Comparison of ENCODE assay signal across 12 cellular contexts in genomic region chr12:108645686-108646596, GRCh38. TPM values are rescaled to one million over a fixed set of nuclear protein-coding genes. Genes with fewer than 3 reads are reported as not detected.
A peak's percentile ranks its signal among the peaks of the same experiment; 100 is the strongest.
DNase-seq lines count a peak whose midpoint lies in the region; ATAC-seq and TF ChIP-seq lines count a peak whose summit lies in the region.
"Had no signal": no experiment of that assay in that cellular context is flagged by ENCODE, and none has a peak within 500 bp of the region (broad histone marks: within the 10 kb centered on the region; RNA-seq: fewer than 3 reads in every experiment).

No MANE protein-coding gene starts in this region.

- peak overlapping the region; percentile 31 for H3K9ac ChIP-seq in fibroblast of lung (ENCODE audit: insufficient read depth, low read length)

- H3K4me1 ChIP-seq in fibroblast of lung (ENCODE audit: control insufficient read depth, extremely low read depth, insufficient read depth, low read length) (peaks cover 45% of the 10 kb centered on the region), SJCRH30 (peaks cover 27% of the 10 kb centered on the region)

- POLR2A ChIA-PET in activated B cell treated with CpG ODN at 0.5 μM for 24 hours (lab: Charles Lee), result interaction anchor here (0.6 to 2.8 kb wide), 6 partner anchors 10 to 85 kb away, joined by 3 to 15 read pairs (median 6); partner anchors contain the start of genes SART3 and SELPLG

- intact Hi-C loops in activated B cell treated with CpG ODN at 0.5 μM for 24 hours (cut with micrococcal nuclease), result loop anchor here (2.0 kb wide), 2 partner anchors 13 to 27 kb away; partner anchors contain the start of gene SELPLG

- no peak overlapping the region for H2AFZ ChIP-seq in fibroblast of lung (ENCODE audit: low read length)

- H3K36me3 ChIP-seq in fibroblast of lung (ENCODE audit: control insufficient read depth, insufficient read depth, low read length) (peaks cover 29% of the 10 kb centered on the region), SJCRH30 (peaks cover 36% of the 10 kb centered on the region)

- no peaks in the 10 kb centered on the region for H3K9me3 Mint-ChIP-seq in activated T-cell treated with anti-CD3 and anti-CD28 coated beads, Interleukin-2, amount 50 U/mL, for 24 hours
- no peaks in the 10 kb centered on the region for H3K9me3 Mint-ChIP-seq in activated B cell treated with CpG ODN at 0.5 μM for 24 hours
- no peaks in the 10 kb centered on the region for H3K9me3 Mint-ChIP-seq in stimulated activated memory B cell treated with anti-CD40 and anti-IgM and Interleukin-4, amounts not matched to agents 10 μg/mL and 1 μg/mL and 100 μg/mL, for 72 hours

- no peak for DNase-seq in activated T-cell treated with anti-CD3 and anti-CD28 coated beads, Interleukin-2, amount 50 U/mL, for 24 hours
- no peak for DNase-seq in activated T-cell treated with anti-CD3 and anti-CD28 coated beads, Interleukin-2, amount 50 U/mL, for 48 hours
- DNase-seq in activated B cell treated with CpG ODN at 0.5 μM for 24 hours (no peak), fibroblast of lung (ENCODE audit: low read depth in 2 of 2) (no peak), SJCRH30 (no peak)
- DNase-seq: activated gamma-delta T cell treated with Interleukin-2 at 50 U/mL for 16 hours, hypothalamus, mucosa of descending colon, NCI-H2029 treated with DMSO at 0.1 percent for 48 hours had no signal

- H3K27ac ChIP-seq in fibroblast of lung (ENCODE audit: insufficient read depth, low read length) (peak overlapping the region; percentile 48), SJCRH30 (no peak overlapping the region)

- no peaks in the 10 kb centered on the region for H3K27me3 ChIP-seq in fibroblast of lung (ENCODE audit: control insufficient read depth, insufficient read depth, low read length)
- H3K27me3 ChIP-seq in SJCRH30, result no peaks in the 10 kb centered on the region

- H3K27ac Mint-ChIP-seq in activated T-cell treated with anti-CD3 and anti-CD28 coated beads, Interleukin-2, amount 50 U/mL, for 24 hours, result peak overlapping the region; percentile 47
- peak overlapping the region; percentile 59 for H3K27ac Mint-ChIP-seq in activated B cell treated with CpG ODN at 0.5 μM for 24 hours
- peak overlapping the region; percentile 52 for H3K27ac Mint-ChIP-seq in stimulated activated memory B cell treated with anti-CD40 and anti-IgM and Interleukin-4, amounts not matched to agents 10 μg/mL and 1 μg/mL and 100 μg/mL, for 72 hours

- H3K4me3 Mint-ChIP-seq in activated T-cell treated with anti-CD3 and anti-CD28 coated beads, Interleukin-2, amount 50 U/mL, for 24 hours, result no peak overlapping the region
- H3K4me3 Mint-ChIP-seq in activated B cell treated with CpG ODN at 0.5 μM for 24 hours, result peak overlapping the region; percentile 17
- no peak overlapping the region for H3K4me3 Mint-ChIP-seq in stimulated activated memory B cell treated with anti-CD40 and anti-IgM and Interleukin-4, amounts not matched to agents 10 μg/mL and 1 μg/mL and 100 μg/mL, for 72 hours

- H3K4me2 ChIP-seq in fibroblast of lung (ENCODE audit: extremely low read depth, insufficient read depth, low read length), result no peak overlapping the region

- H3K4me1 Mint-ChIP-seq in activated T-cell treated with anti-CD3 and anti-CD28 coated beads, Interleukin-2, amount 50 U/mL, for 24 hours (ENCODE audit: low read depth), result peaks cover 44% of the 10 kb centered on the region
- peaks cover 64% of the 10 kb centered on the region for H3K4me1 Mint-ChIP-seq in activated B cell treated with CpG ODN at 0.5 μM for 24 hours
- peaks cover 45% of the 10 kb centered on the region for H3K4me1 Mint-ChIP-seq in stimulated activated memory B cell treated with anti-CD40 and anti-IgM and Interleukin-4, amounts not matched to agents 10 μg/mL and 1 μg/mL and 100 μg/mL, for 72 hours

- H3K27me3 Mint-ChIP-seq in activated T-cell treated with anti-CD3 and anti-CD28 coated beads, Interleukin-2, amount 50 U/mL, for 24 hours, result no peaks in the 10 kb centered on the region
- H3K27me3 Mint-ChIP-seq in activated B cell treated with CpG ODN at 0.5 μM for 24 hours, result no peaks in the 10 kb centered on the region
- no peaks in the 10 kb centered on the region for H3K27me3 Mint-ChIP-seq in stimulated activated memory B cell treated with anti-CD40 and anti-IgM and Interleukin-4, amounts not matched to agents 10 μg/mL and 1 μg/mL and 100 μg/mL, for 72 hours

- peaks cover 23% of the 10 kb centered on the region for H3K79me2 ChIP-seq in fibroblast of lung (ENCODE audit: control insufficient read depth, insufficient read depth, low read length)

- ATAC-seq in activated B cell treated with CpG ODN at 0.5 μM for 24 hours (ENCODE audit: low read depth), result no peak
- no peak for ATAC-seq in stimulated activated memory B cell treated with anti-CD40 and anti-IgM and Interleukin-4, amounts not matched to agents 10 μg/mL and 1 μg/mL and 100 μg/mL, for 72 hours
- ATAC-seq in HG03432 (IDR thresholded peaks at IDR 0.05; ENCODE audit: unreplicated experiment), result no peak
- ATAC-seq in HG02884 (IDR thresholded peaks at IDR 0.05; ENCODE audit: unreplicated experiment), result no peak
- ATAC-seq: mucosa of descending colon had no signal

- no peak overlapping the region for H3K4me3 ChIP-seq in fibroblast of lung (replicated peaks in 1 of 4; ENCODE audit: control extremely low read depth in 1 of 4, insufficient read depth in 1 of 4, low read depth in 3 of 4, low read length in 4 of 4)
- no peak overlapping the region for H3K4me3 ChIP-seq in SJCRH30
- H3K4me3 ChIP-seq: mucosa of descending colon had no signal

- H3K9me3 ChIP-seq in fibroblast of lung (ENCODE audit: control insufficient read depth, insufficient read depth, low read depth, low read length) (no peaks in the 10 kb centered on the region), SJCRH30 (replicated peaks) (no peaks in the 10 kb centered on the region)
- H3K9me3 ChIP-seq: mucosa of descending colon had no signal

- CTCF ChIA-PET in activated B cell treated with CpG ODN at 0.5 μM for 24 hours (lab: Charles Lee), result interaction anchor here (0.7 to 2.6 kb wide), 12 partner anchors 9 to 85 kb away, joined by 3 to 27 read pairs (median 4); partner anchors contain the start of genes SART3 and SELPLG

- TF ChIP-seq CTCF in activated B cell treated with CpG ODN at 0.5 μM for 24 hours (IDR thresholded peaks at IDR 0.05), result no peak
- no peak for TF ChIP-seq CTCF in fibroblast of lung (conservative IDR thresholded peaks at IDR 0.05 in 1 of 2, IDR thresholded peaks at IDR 0.05 in 1 of 2; ENCODE audit: low read depth in 1 of 2, low read length in 2 of 2)

- H3K36me3 Mint-ChIP-seq in activated T-cell treated with anti-CD3 and anti-CD28 coated beads, Interleukin-2, amount 50 U/mL, for 24 hours (ENCODE audit: low read depth), result peaks cover 51% of the 10 kb centered on the region
- peaks cover 59% of the 10 kb centered on the region for H3K36me3 Mint-ChIP-seq in activated B cell treated with CpG ODN at 0.5 μM for 24 hours (ENCODE audit: low read depth)
- peaks cover 59% of the 10 kb centered on the region for H3K36me3 Mint-ChIP-seq in stimulated activated memory B cell treated with anti-CD40 and anti-IgM and Interleukin-4, amounts not matched to agents 10 μg/mL and 1 μg/mL and 100 μg/mL, for 72 hours

- H4K20me1 ChIP-seq in fibroblast of lung (ENCODE audit: control insufficient read depth, extremely low read depth, insufficient read depth, low read length), result no peaks in the 10 kb centered on the region

RNA-seq across cellular contexts. Expression of gene SELPLG, which starts 12.2 kb away (rescaled TPM):
- total RNA-seq in activated B cell treated with CpG ODN at 0.5 μM for 24 hours (1.8 and 2.0 TPM in 2 replicates), fibroblast of lung (0.51 and 1.5 TPM in 2 replicates)
- 3.0 and 5.3 TPM in 2 replicates for polyA plus RNA-seq in fibroblast of lung
- polyA plus RNA-seq in fibroblast of lung (2012), result 3.6 and 4.5 TPM in 2 replicates
- 3.6 and 9.7 TPM in 2 replicates for polyA minus RNA-seq in fibroblast of lung (ENCODE audit: low replicate concordance)
- 0.15 and 0.32 TPM in 2 replicates for total RNA-seq in SJCRH30 (2014; rRNA removed; shearing (Covaris generic))

RNA-seq across cellular contexts. Expression of gene TMEM119, which starts 48.1 kb away (rescaled TPM):
- total RNA-seq in activated B cell treated with CpG ODN at 0.5 μM for 24 hours (not detected in 2 replicates), fibroblast of lung (132 and 358 TPM in 2 replicates)
- 126 and 154 TPM in 2 replicates for polyA plus RNA-seq in fibroblast of lung
- 199 and 246 TPM in 2 replicates for polyA plus RNA-seq in fibroblast of lung (2012)
- 306 and 401 TPM in 2 replicates for polyA minus RNA-seq in fibroblast of lung (ENCODE audit: low replicate concordance)
- 19.1 TPM in 2 replicates for total RNA-seq in SJCRH30 (2014; rRNA removed; shearing (Covaris generic))

Comparison
In these comparisons a context has a peak if more than half of its experiments do, and no peak if none do; other contexts are left out.
1. RNA of gene TMEM119, which starts 48.1 kb away (total RNA-seq): 132 to 358 TPM in fibroblast of lung and 19.1 TPM in SJCRH30; not detected in activated B cell treated with CpG ODN at 0.5 μM for 24 hours; every median in the first group is over 10 times any median in the second.
2. Peak in every context shown above with its lines, with median percentiles within 50 percentile points of each other: H3K27ac Mint-ChIP-seq.